ENCODE assay signal across 1 cellular context in genomic region chr5:140041492-140042421, GRCh38.
A peak's percentile ranks its signal among the peaks of the same experiment; 100 is the strongest.
TF ChIP-seq lines count a peak whose summit lies in the region.

No MANE protein-coding gene starts in this region.

TF ChIP-seq in HEK293, 187 proteins besides CTCF, POLR2A, EP300 and RAD21 (continued from another document and continues in another):
- TF ChIP-seq GLIS2 (tag by site-specific recombination; IDR thresholded peaks at IDR 0.05): peak; percentile 40
- TF ChIP-seq ZNF366 (tag by site-specific recombination; conservative IDR thresholded peaks at IDR 0.05): peak; percentile 77
- no peak for TF ChIP-seq ZNF610 (tag by site-specific recombination; IDR thresholded peaks at IDR 0.05; ENCODE audit: borderline replicate concordance)
- TF ChIP-seq ZBTB11 (tag by site-specific recombination; conservative IDR thresholded peaks at IDR 0.05; ENCODE audit: low read depth): 0 out of 2 replicates have a peak, but pooled peaks have one; percentile 20
- TF ChIP-seq ZNF391 (tag by site-specific recombination; IDR thresholded peaks at IDR 0.05; ENCODE audit: borderline replicate concordance, low read depth): peak; percentile 32; the same call in 1 of the 2 replicates
- peak; percentile 53; the same call in 1 of the 2 replicates for TF ChIP-seq EGR2 (tag by site-specific recombination; IDR thresholded peaks at IDR 0.05; ENCODE audit: low read depth)
- TF ChIP-seq HIC1 (tag by site-specific recombination; IDR thresholded peaks at IDR 0.05): peak; percentile 93
- 0 out of 2 replicates have a peak, but pooled peaks have one; percentile 9 for TF ChIP-seq ZFP69B (tag by site-specific recombination; IDR thresholded peaks at IDR 0.05)
- TF ChIP-seq INSM2 (tag by site-specific recombination; IDR thresholded peaks at IDR 0.05): no peak
- TF ChIP-seq KLF10 (tag by site-specific recombination; IDR thresholded peaks at IDR 0.05): no peak; the same call in 1 of the 2 replicates
- no peak for TF ChIP-seq ZNF157 (tag by site-specific recombination; IDR thresholded peaks at IDR 0.05)
- peak; percentile 35; the same call in 1 of the 2 replicates for TF ChIP-seq KLF1 (tag by site-specific recombination; IDR thresholded peaks at IDR 0.05)
- peak; percentile 46; the same call in 1 of the 2 replicates for TF ChIP-seq ZNF660 (tag by site-specific recombination; IDR thresholded peaks at IDR 0.05)
- TF ChIP-seq ZNF148 (tag by site-specific recombination; IDR thresholded peaks at IDR 0.05; ENCODE audit: borderline replicate concordance): no peak
- TF ChIP-seq ZBTB10 (tag by site-specific recombination; IDR thresholded peaks at IDR 0.05): 0 out of 2 replicates have a peak, but pooled peaks have one; percentile 26
- TF ChIP-seq PATZ1 (tag by site-specific recombination; IDR thresholded peaks at IDR 0.05): peak; percentile 94
- TF ChIP-seq HOXA7 (CRISPR knock-in tag; IDR thresholded peaks at IDR 0.05; ENCODE audit: borderline replicate concordance): no peak
- TF ChIP-seq PRDM6 (tag by site-specific recombination; IDR thresholded peaks at IDR 0.05): no peak
- no peak for TF ChIP-seq ZNF488 (tag by site-specific recombination; IDR thresholded peaks at IDR 0.05)
- no peak for TF ChIP-seq MZF1 (tag by site-specific recombination; IDR thresholded peaks at IDR 0.05; ENCODE audit: borderline replicate concordance)
- no peak for TF ChIP-seq ZNF223 (tag by site-specific recombination; IDR thresholded peaks at IDR 0.05)
- TF ChIP-seq ZFP41 (tag by site-specific recombination; IDR thresholded peaks at IDR 0.05; ENCODE audit: borderline replicate concordance): no peak
- TF ChIP-seq ZNF548 (tag by site-specific recombination; IDR thresholded peaks at IDR 0.05): no peak
- TF ChIP-seq ZNF404 (tag by site-specific recombination; IDR thresholded peaks at IDR 0.05): no peak
- no peak for TF ChIP-seq ZNF623 (tag by site-specific recombination; IDR thresholded peaks at IDR 0.05)
- peak; percentile 73 for TF ChIP-seq ZNF394 (tag by site-specific recombination; IDR thresholded peaks at IDR 0.05; ENCODE audit: borderline replicate concordance)
- peak; percentile 71 for TF ChIP-seq ZXDB (tag by site-specific recombination; IDR thresholded peaks at IDR 0.05)
- peak; percentile 14; the same call in 1 of the 2 replicates for TF ChIP-seq SP2 (tag by site-specific recombination; IDR thresholded peaks at IDR 0.05)
- TF ChIP-seq GLIS1 (tag by site-specific recombination; IDR thresholded peaks at IDR 0.05): peak; percentile 33; the same call in 1 of the 2 replicates
- TF ChIP-seq IKZF3 (tag by site-specific recombination; IDR thresholded peaks at IDR 0.05): peak; percentile 89
- TF ChIP-seq ZNF362 (tag by site-specific recombination; IDR thresholded peaks at IDR 0.05): peak; percentile 96
- 0 out of 2 replicates have a peak, but pooled peaks have one; percentile 44 for TF ChIP-seq KLF8 (tag by site-specific recombination; IDR thresholded peaks at IDR 0.05)
- no peak for TF ChIP-seq GLI4 (tag by site-specific recombination; IDR thresholded peaks at IDR 0.05)
- no peak for TF ChIP-seq TRIM28 (IDR thresholded peaks at IDR 0.05; ENCODE audit: borderline replicate concordance, low read length)
- no peak for TF ChIP-seq ZNF146 (tag by site-specific recombination; IDR thresholded peaks at IDR 0.05)
- no peak for TF ChIP-seq ZNF19 (tag by site-specific recombination; IDR thresholded peaks at IDR 0.05; ENCODE audit: low read depth)
- 0 out of 2 replicates have a peak, but pooled peaks have one; percentile 36 for TF ChIP-seq ZFP37 (tag by site-specific recombination; IDR thresholded peaks at IDR 0.05)
- TF ChIP-seq ZBTB6 (tag by site-specific recombination; IDR thresholded peaks at IDR 0.05): no peak
- TF ChIP-seq ZNF561 (tag by site-specific recombination; IDR thresholded peaks at IDR 0.05; ENCODE audit: borderline replicate concordance): peak; percentile 45; the same call in 1 of the 2 replicates
- no peak for TF ChIP-seq ZNF274 (IDR thresholded peaks at IDR 0.05; ENCODE audit: low read length)
- TF ChIP-seq ZNF274 (tag by site-specific recombination; IDR thresholded peaks at IDR 0.05; ENCODE audit: borderline replicate concordance): no peak
